1 cellular context compared by ENCODE assay signal in the genomic region with DNA sequence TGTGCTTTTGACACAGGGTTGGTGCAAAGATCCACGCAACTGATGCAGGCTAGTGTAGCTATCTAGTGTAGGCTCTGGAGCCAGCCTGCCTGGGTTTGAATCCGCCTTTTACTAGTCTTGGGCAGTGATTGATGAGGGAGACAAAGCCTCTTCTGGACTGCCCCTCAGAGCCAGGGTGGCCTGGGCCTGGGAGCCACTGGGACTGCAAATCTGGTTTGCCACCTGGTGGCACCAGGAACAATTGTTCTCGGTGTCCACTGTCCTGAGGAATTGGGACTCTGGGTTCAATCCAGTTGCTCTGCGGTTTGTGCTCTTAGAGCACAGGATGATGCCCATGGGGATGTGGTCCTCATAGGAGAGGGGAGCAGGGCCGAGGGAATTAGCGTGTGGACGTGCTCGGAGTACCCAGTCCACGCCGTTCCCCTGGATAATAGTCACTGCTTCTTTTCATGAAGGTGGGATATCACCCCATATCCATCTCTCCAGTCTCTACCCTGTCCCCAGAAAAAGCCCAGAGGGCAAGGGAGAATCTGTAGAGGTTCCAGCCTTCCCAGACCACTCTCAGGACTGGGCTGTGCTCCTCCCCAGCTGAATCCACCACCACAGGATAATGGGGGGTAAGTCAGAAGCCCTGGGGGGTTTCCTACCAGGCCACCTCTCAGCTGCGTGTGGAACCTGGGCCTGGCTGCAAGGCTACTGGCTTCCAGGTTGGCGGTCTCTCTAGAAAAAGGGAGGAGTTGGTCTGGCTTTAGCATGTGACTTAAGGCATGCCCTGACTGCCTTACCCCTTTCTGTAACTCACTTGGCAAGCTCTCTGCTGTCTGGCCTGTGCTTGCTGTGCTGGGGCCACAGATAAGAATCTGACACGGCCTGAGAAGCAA.
TF ChIP-seq lines count a peak whose summit lies in the region.

No MANE protein-coding gene starts in this region.

TF ChIP-seq in GM23338, 12 proteins besides CTCF, POLR2A, EP300 and RAD21 (continued from another document):
- TF ChIP-seq, protein P1, sequence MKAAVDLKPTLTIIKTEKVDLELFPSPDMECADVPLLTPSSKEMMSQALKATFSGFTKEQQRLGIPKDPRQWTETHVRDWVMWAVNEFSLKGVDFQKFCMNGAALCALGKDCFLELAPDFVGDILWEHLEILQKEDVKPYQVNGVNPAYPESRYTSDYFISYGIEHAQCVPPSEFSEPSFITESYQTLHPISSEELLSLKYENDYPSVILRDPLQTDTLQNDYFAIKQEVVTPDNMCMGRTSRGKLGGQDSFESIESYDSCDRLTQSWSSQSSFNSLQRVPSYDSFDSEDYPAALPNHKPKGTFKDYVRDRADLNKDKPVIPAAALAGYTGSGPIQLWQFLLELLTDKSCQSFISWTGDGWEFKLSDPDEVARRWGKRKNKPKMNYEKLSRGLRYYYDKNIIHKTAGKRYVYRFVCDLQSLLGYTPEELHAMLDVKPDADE (IDR thresholded peaks at IDR 0.05) = no peak
- TF ChIP-seq CREB1 (CRISPR knock-in tag; IDR thresholded peaks at IDR 0.05; ENCODE audit: low read depth) = no peak
- TF ChIP-seq, protein P2, sequence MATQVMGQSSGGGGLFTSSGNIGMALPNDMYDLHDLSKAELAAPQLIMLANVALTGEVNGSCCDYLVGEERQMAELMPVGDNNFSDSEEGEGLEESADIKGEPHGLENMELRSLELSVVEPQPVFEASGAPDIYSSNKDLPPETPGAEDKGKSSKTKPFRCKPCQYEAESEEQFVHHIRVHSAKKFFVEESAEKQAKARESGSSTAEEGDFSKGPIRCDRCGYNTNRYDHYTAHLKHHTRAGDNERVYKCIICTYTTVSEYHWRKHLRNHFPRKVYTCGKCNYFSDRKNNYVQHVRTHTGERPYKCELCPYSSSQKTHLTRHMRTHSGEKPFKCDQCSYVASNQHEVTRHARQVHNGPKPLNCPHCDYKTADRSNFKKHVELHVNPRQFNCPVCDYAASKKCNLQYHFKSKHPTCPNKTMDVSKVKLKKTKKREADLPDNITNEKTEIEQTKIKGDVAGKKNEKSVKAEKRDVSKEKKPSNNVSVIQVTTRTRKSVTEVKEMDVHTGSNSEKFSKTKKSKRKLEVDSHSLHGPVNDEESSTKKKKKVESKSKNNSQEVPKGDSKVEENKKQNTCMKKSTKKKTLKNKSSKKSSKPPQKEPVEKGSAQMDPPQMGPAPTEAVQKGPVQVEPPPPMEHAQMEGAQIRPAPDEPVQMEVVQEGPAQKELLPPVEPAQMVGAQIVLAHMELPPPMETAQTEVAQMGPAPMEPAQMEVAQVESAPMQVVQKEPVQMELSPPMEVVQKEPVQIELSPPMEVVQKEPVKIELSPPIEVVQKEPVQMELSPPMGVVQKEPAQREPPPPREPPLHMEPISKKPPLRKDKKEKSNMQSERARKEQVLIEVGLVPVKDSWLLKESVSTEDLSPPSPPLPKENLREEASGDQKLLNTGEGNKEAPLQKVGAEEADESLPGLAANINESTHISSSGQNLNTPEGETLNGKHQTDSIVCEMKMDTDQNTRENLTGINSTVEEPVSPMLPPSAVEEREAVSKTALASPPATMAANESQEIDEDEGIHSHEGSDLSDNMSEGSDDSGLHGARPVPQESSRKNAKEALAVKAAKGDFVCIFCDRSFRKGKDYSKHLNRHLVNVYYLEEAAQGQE (IDR thresholded peaks at IDR 0.05; ENCODE audit: unreplicated experiment) = no peak
- no peak for TF ChIP-seq ZNF114 (CRISPR knock-in tag; IDR thresholded peaks at IDR 0.05)
- TF ChIP-seq EZH2 (IDR thresholded peaks at IDR 0.05; ENCODE audit: low read depth, unreplicated experiment) = no peak
- TF ChIP-seq ZNF331 (CRISPR knock-in tag; IDR thresholded peaks at IDR 0.05; ENCODE audit: low read depth) = no peak
- no peak for TF ChIP-seq ZNF462 (CRISPR knock-in tag; IDR thresholded peaks at IDR 0.05)
- no peak for TF ChIP-seq EZH2phosphoT487 (IDR thresholded peaks at IDR 0.05; ENCODE audit: unreplicated experiment)
- TF ChIP-seq STAT1 (IDR thresholded peaks at IDR 0.05; ENCODE audit: unreplicated experiment) = no peak
- TF ChIP-seq JUNB (IDR thresholded peaks at IDR 0.05; ENCODE audit: unreplicated experiment) = no peak
